Comparison of ENCODE assay signal across 23 cellular contexts in the genomic region with DNA sequence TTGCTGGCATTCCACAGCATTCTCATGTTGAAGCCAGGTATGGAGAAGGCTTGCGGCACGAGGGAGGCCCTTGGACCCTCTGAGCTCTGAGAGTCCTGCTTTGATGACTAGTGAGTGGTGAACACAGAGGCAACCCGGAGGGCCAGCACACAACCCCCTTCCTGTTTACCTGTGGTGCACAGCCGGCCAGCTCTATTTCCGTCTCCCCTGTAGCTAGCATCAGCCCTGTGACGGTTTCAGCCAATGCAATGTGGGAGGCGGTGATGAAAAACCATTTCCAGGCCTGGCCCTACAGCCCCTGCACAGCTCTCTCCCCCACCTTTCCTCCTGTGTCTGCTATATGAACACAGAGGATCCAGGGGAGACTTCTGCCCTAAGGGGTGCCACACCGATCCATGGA.
DNase-seq lines count a peak whose midpoint lies in the region; ATAC-seq and TF ChIP-seq lines count a peak whose summit lies in the region.
"Had no signal": no experiment of that assay in that cellular context is flagged by ENCODE, and none has a peak within 500 bp of the region (broad histone marks: within the 10 kb centered on the region; RNA-seq: fewer than 3 reads in every experiment).

No MANE protein-coding gene starts in this region.

- CTCF ChIA-PET in activated CD8-positive, alpha-beta T cell treated with anti-CD3 and anti-CD28 coated beads for 36 hours (lab: Charles Lee) = no interaction called here
- CTCF ChIA-PET in activated CD8-positive, alpha-beta T cell treated with anti-CD3 and anti-CD28 coated beads, Interleukin-2, amount 10 ng/mL, durations not matched to agents 7 days and 5 days (lab: Charles Lee) = no interaction called here

- peaks cover 9% of the 10 kb centered on the region for H3K27me3 Mint-ChIP-seq in activated CD8-positive, alpha-beta T cell treated with anti-CD3 and anti-CD28 coated beads for 36 hours
- peaks cover 8% of the 10 kb centered on the region for H3K27me3 Mint-ChIP-seq in activated CD8-positive, alpha-beta T cell treated with anti-CD3 and anti-CD28 coated beads, Interleukin-2, amount 10 ng/mL, durations not matched to agents 7 days and 5 days (ENCODE audit: low read depth)

- H3K4me1 Mint-ChIP-seq in activated CD8-positive, alpha-beta T cell treated with anti-CD3 and anti-CD28 coated beads for 36 hours (ENCODE audit: low read depth) = no peaks in the 10 kb centered on the region
- no peaks in the 10 kb centered on the region for H3K4me1 Mint-ChIP-seq in activated CD8-positive, alpha-beta T cell treated with anti-CD3 and anti-CD28 coated beads, Interleukin-2, amount 10 ng/mL, durations not matched to agents 7 days and 5 days (ENCODE audit: low read depth)
- no peaks in the 10 kb centered on the region for H3K4me1 Mint-ChIP-seq in stimulated activated effector memory CD8-positive, alpha-beta T cell treated with anti-CD3 and anti-CD28 coated beads, Interleukin-12 subunit alpha, Interleukin-12 subunit beta, amount 100 ng/mL, for 72 hours
- H3K4me1 Mint-ChIP-seq: T-cell had no signal

- no peak overlapping the region for H2AFZ ChIP-seq in OCI-LY1 (ENCODE audit: low read length)

- no peak for TF ChIP-seq CTCF in activated CD8-positive, alpha-beta T cell treated with anti-CD3 and anti-CD28 coated beads for 36 hours (IDR thresholded peaks at IDR 0.05)
- TF ChIP-seq CTCF in OCI-LY1 (IDR thresholded peaks at IDR 0.05; ENCODE audit: low read length) (no peak), heart right ventricle (IDR thresholded peaks at IDR 0.05) (no peak)

- H4K20me1 ChIP-seq in OCI-LY1 (ENCODE audit: insufficient read depth, low read length) = no peaks in the 10 kb centered on the region

- no peaks in the 10 kb centered on the region for H3K36me3 Mint-ChIP-seq in activated CD8-positive, alpha-beta T cell treated with anti-CD3 and anti-CD28 coated beads for 36 hours (ENCODE audit: low read depth)
- H3K36me3 Mint-ChIP-seq in activated CD8-positive, alpha-beta T cell treated with anti-CD3 and anti-CD28 coated beads, Interleukin-2, amount 10 ng/mL, durations not matched to agents 7 days and 5 days (ENCODE audit: low read depth) = no peaks in the 10 kb centered on the region
- H3K36me3 Mint-ChIP-seq in stimulated activated effector memory CD8-positive, alpha-beta T cell treated with anti-CD3 and anti-CD28 coated beads, Interleukin-12 subunit alpha, Interleukin-12 subunit beta, amount 100 ng/mL, for 72 hours = no peaks in the 10 kb centered on the region
- H3K36me3 Mint-ChIP-seq: CD8-positive, alpha-beta T cell; T-cell had no signal

- no peaks in the 10 kb centered on the region for H3K9me3 Mint-ChIP-seq in activated CD8-positive, alpha-beta T cell treated with anti-CD3 and anti-CD28 coated beads for 36 hours
- no peaks in the 10 kb centered on the region for H3K9me3 Mint-ChIP-seq in activated CD8-positive, alpha-beta T cell treated with anti-CD3 and anti-CD28 coated beads, Interleukin-2, amount 10 ng/mL, durations not matched to agents 7 days and 5 days (ENCODE audit: insufficient read depth)
- no peaks in the 10 kb centered on the region for H3K9me3 Mint-ChIP-seq in stimulated activated effector memory CD8-positive, alpha-beta T cell treated with anti-CD3 and anti-CD28 coated beads, Interleukin-12 subunit alpha, Interleukin-12 subunit beta, amount 100 ng/mL, for 72 hours
- H3K9me3 Mint-ChIP-seq: CD8-positive, alpha-beta T cell; T-cell had no signal

- H3K27ac ChIP-seq in OCI-LY1 (ENCODE audit: low read depth, low read length, poor library complexity, severe bottlenecking) (peak overlapping the region; percentile 85), heart right ventricle (no peak overlapping the region)
- H3K27ac ChIP-seq: KMS-11 had no signal

- ATAC-seq in activated CD8-positive, alpha-beta T cell treated with anti-CD3 and anti-CD28 coated beads for 36 hours = peak; percentile 30
- no peak for ATAC-seq in activated CD8-positive, alpha-beta T cell treated with anti-CD3 and anti-CD28 coated beads, Interleukin-2, amount 10 ng/mL, durations not matched to agents 7 days and 5 days
- peak; percentile 58 for ATAC-seq in GM21619 (IDR thresholded peaks at IDR 0.05; ENCODE audit: unreplicated experiment)
- peak; percentile 85 for ATAC-seq in stimulated activated effector memory CD8-positive, alpha-beta T cell treated with anti-CD3 and anti-CD28 coated beads, Interleukin-12 subunit alpha, Interleukin-12 subunit beta, amount 100 ng/mL, for 72 hours
- no peak for ATAC-seq in HG03342 (IDR thresholded peaks at IDR 0.05; ENCODE audit: unreplicated experiment)
- no peak for ATAC-seq in heart right ventricle
- ATAC-seq in GM19023 (IDR thresholded peaks at IDR 0.05; ENCODE audit: unreplicated experiment) = no peak
- ATAC-seq: CD8-positive, alpha-beta T cell; HepG2; T-cell had no signal

- H3K27me3 ChIP-seq in OCI-LY1 (ENCODE audit: insufficient read depth, low read length) (no peaks in the 10 kb centered on the region), heart right ventricle (peaks cover 0 to 82% (median 32%) of the 10 kb centered on the region in 7 donors)

- H3K79me2 ChIP-seq in OCI-LY1 (ENCODE audit: insufficient read depth, low read length) = no peaks in the 10 kb centered on the region

- POLR2A ChIA-PET in activated CD8-positive, alpha-beta T cell treated with anti-CD3 and anti-CD28 coated beads for 36 hours (lab: Charles Lee) = no interaction called here
- POLR2A ChIA-PET in activated CD8-positive, alpha-beta T cell treated with anti-CD3 and anti-CD28 coated beads, Interleukin-2, amount 10 ng/mL, durations not matched to agents 7 days and 5 days (lab: Charles Lee) = no interaction called here

- H3K4me2 ChIP-seq in OCI-LY1 (ENCODE audit: low read length) = peak overlapping the region; percentile 43; the same call in 1 of the 2 replicates
- H3K4me2 ChIP-seq: KMS-11, SK-N-SH had no signal

- no peak overlapping the region for H3K4me3 Mint-ChIP-seq in activated CD8-positive, alpha-beta T cell treated with anti-CD3 and anti-CD28 coated beads for 36 hours
- no peak overlapping the region for H3K4me3 Mint-ChIP-seq in activated CD8-positive, alpha-beta T cell treated with anti-CD3 and anti-CD28 coated beads, Interleukin-2, amount 10 ng/mL, durations not matched to agents 7 days and 5 days
- H3K4me3 Mint-ChIP-seq in stimulated activated effector memory CD8-positive, alpha-beta T cell treated with anti-CD3 and anti-CD28 coated beads, Interleukin-12 subunit alpha, Interleukin-12 subunit beta, amount 100 ng/mL, for 72 hours = no peak overlapping the region
- H3K4me3 Mint-ChIP-seq: CD8-positive, alpha-beta T cell; T-cell had no signal

- H3F3A ChIP-seq in OCI-LY1 (ENCODE audit: insufficient read depth, low read length) = no peaks in the 10 kb centered on the region

- 72 to 74% methylated on average over 8 of the region's 8 CpGs for WGBS in heart right ventricle, 2 donors

- no peak for DNase-seq in activated CD8-positive, alpha-beta T cell treated with anti-CD3 and anti-CD28 coated beads for 36 hours
- no peak for DNase-seq in activated CD8-positive, alpha-beta T cell treated with anti-CD3 and anti-CD28 coated beads, Interleukin-2, amount 10 ng/mL, durations not matched to agents 7 days and 5 days
- DNase-seq in stimulated activated effector memory CD8-positive, alpha-beta T cell treated with anti-CD3 and anti-CD28 coated beads, Interleukin-12 subunit alpha, Interleukin-12 subunit beta, amount 100 ng/mL, for 72 hours (ENCODE audit: low spot score in 2 of 2) = no peak
- no peak for DNase-seq in heart right ventricle
- DNase-seq: 8988T; BE2C; CD8-positive, alpha-beta T cell; GF-D8; H7; NCI-H1436 treated with DMSO at 0.1 percent for 48 hours; NCI-H2081; NCI-H510A; NCI-H774; SHP77; SK-N-SH; T-cell; T-helper 9 cell had no signal

- H3K36me3 ChIP-seq in OCI-LY1 (ENCODE audit: insufficient read depth, low read length) (no peaks in the 10 kb centered on the region), heart right ventricle (no peaks in the 10 kb centered on the region)
- H3K36me3 ChIP-seq: BE2C had no signal

- H3K9me3 ChIP-seq in OCI-LY1 (ENCODE audit: low read length) (no peaks in the 10 kb centered on the region), heart right ventricle (no peaks in the 10 kb centered on the region)
- H3K9me3 ChIP-seq: BE2C, SK-N-SH had no signal

- H3K9ac ChIP-seq in OCI-LY1 (ENCODE audit: low read length) = peak overlapping the region; percentile 58
- H3K9ac ChIP-seq: KMS-11, SK-N-SH had no signal

- H3K4me3 ChIP-seq in OCI-LY1 (ENCODE audit: low read depth, low read length, poor library complexity, severe bottlenecking) (no peak overlapping the region), heart right ventricle (no peak overlapping the region)

- intact Hi-C loops in activated CD8-positive, alpha-beta T cell treated with anti-CD3 and anti-CD28 coated beads for 36 hours (cut with micrococcal nuclease) = no loop called here
- intact Hi-C loops in heart right ventricle (cut with DNase I) = no loop called here

- no peaks in the 10 kb centered on the region for H3K9me2 ChIP-seq in OCI-LY1 (ENCODE audit: low read depth, low read length)
- H3K9me2 ChIP-seq: SK-N-SH had no signal

- no peak overlapping the region for H3K27ac Mint-ChIP-seq in activated CD8-positive, alpha-beta T cell treated with anti-CD3 and anti-CD28 coated beads for 36 hours
- H3K27ac Mint-ChIP-seq in activated CD8-positive, alpha-beta T cell treated with anti-CD3 and anti-CD28 coated beads, Interleukin-2, amount 10 ng/mL, durations not matched to agents 7 days and 5 days = no peak overlapping the region
- H3K27ac Mint-ChIP-seq in stimulated activated effector memory CD8-positive, alpha-beta T cell treated with anti-CD3 and anti-CD28 coated beads, Interleukin-12 subunit alpha, Interleukin-12 subunit beta, amount 100 ng/mL, for 72 hours = peak overlapping the region; percentile 73
- H3K27ac Mint-ChIP-seq: CD8-positive, alpha-beta T cell; T-cell had no signal

- peaks cover 61% of the 10 kb centered on the region for H3K4me1 ChIP-seq in OCI-LY1 (ENCODE audit: insufficient read depth, low read length, severe bottlenecking)
- no peaks in the 10 kb centered on the region for H3K4me1 ChIP-seq in heart right ventricle
- H3K4me1 ChIP-seq: BE2C had no signal

Comparison
In these comparisons a context has a peak if more than half of its experiments do, and no peak if none do; other contexts are left out.
1. ATAC-seq: peak in activated CD8-positive, alpha-beta T cell treated with anti-CD3 and anti-CD28 coated beads for 36 hours (single experiment), GM21619 (single experiment) and stimulated activated effector memory CD8-positive, alpha-beta T cell treated with anti-CD3 and anti-CD28 coated beads, Interleukin-12 subunit alpha, Interleukin-12 subunit beta, amount 100 ng/mL, for 72 hours (single experiment); none in activated CD8-positive, alpha-beta T cell treated with anti-CD3 and anti-CD28 coated beads, Interleukin-2, amount 10 ng/mL, durations not matched to agents 7 days and 5 days (single experiment), HG03342 (single experiment), heart right ventricle (0 of 8) and GM19023 (single experiment).